1 cellular context compared by ENCODE assay signal in genomic region chr6:41734666-41735426, GRCh38.
TF ChIP-seq lines count a peak whose summit lies in the region.

No MANE protein-coding gene starts in this region.

TF ChIP-seq in HepG2, 621 proteins besides CTCF, POLR2A, EP300 and RAD21 (continues in another document):
- TF ChIP-seq ZKSCAN1 (IDR thresholded peaks at IDR 0.05; ENCODE audit: low read length) (no peak), KDM2A (CRISPR knock-in tag; IDR thresholded peaks at IDR 0.05; ENCODE audit: borderline replicate concordance, low read depth) (peak; percentile 76; the same call in 1 of the 2 replicates), ZNF251 (CRISPR knock-in tag; IDR thresholded peaks at IDR 0.05) (no peak), ZZZ3 (CRISPR knock-in tag; IDR thresholded peaks at IDR 0.05; ENCODE audit: borderline replicate concordance) (no peak), AHR (CRISPR knock-in tag; IDR thresholded peaks at IDR 0.05) (no peak), JDP2 (CRISPR knock-in tag; IDR thresholded peaks at IDR 0.05; ENCODE audit: borderline replicate concordance) (no peak), ZNF720 (CRISPR knock-in tag; IDR thresholded peaks at IDR 0.05) (no peak), NFE2L1 (CRISPR knock-in tag; IDR thresholded peaks at IDR 0.05; ENCODE audit: borderline replicate concordance) (no peak), PHF21A (CRISPR knock-in tag; IDR thresholded peaks at IDR 0.05) (no peak), ZNF335 (CRISPR knock-in tag; IDR thresholded peaks at IDR 0.05) (no peak), ARID2 (CRISPR knock-in tag; IDR thresholded peaks at IDR 0.05; ENCODE audit: borderline replicate concordance) (no peak), GMEB1 (CRISPR knock-in tag; IDR thresholded peaks at IDR 0.05; ENCODE audit: borderline replicate concordance) (no peak), ETS1 (CRISPR knock-in tag; IDR thresholded peaks at IDR 0.05) (no peak), PHB2 (IDR thresholded peaks at IDR 0.05; ENCODE audit: partially characterized antibody) (no peak), KDM3A (CRISPR knock-in tag; IDR thresholded peaks at IDR 0.05; ENCODE audit: low read depth) (no peak), U2AF1 (optimal IDR thresholded peaks at IDR 0.05; ENCODE audit: low read depth, low read length) (no peak), RCOR2 (CRISPR knock-in tag; IDR thresholded peaks at IDR 0.05) (no peak), TP53 (CRISPR knock-in tag; conservative IDR thresholded peaks at IDR 0.05) (no peak), MYC (CRISPR knock-in tag; IDR thresholded peaks at IDR 0.05; ENCODE audit: borderline replicate concordance) (peak; percentile 24; the same call in 1 of the 2 replicates), ZNF281 (CRISPR knock-in tag; IDR thresholded peaks at IDR 0.05; ENCODE audit: borderline replicate concordance) (peak; percentile 26; the same call in 1 of the 2 replicates), CREB1 (IDR thresholded peaks at IDR 0.05) (no peak), CREB1 (CRISPR knock-in tag; IDR thresholded peaks at IDR 0.05) (no peak), HNRNPUL1 (IDR thresholded peaks at IDR 0.05; ENCODE audit: low read depth, low read length) (no peak), ZNF572 (CRISPR knock-in tag; IDR thresholded peaks at IDR 0.05) (no peak), ZNF747 (CRISPR knock-in tag; IDR thresholded peaks at IDR 0.05; ENCODE audit: borderline replicate concordance) (0 out of 2 replicates have a peak, but pooled peaks have one; percentile 3), ZNF598 (CRISPR knock-in tag; IDR thresholded peaks at IDR 0.05; ENCODE audit: borderline replicate concordance) (no peak), NFAT5 (CRISPR knock-in tag; IDR thresholded peaks at IDR 0.05) (no peak), KLF16 (CRISPR knock-in tag; IDR thresholded peaks at IDR 0.05) (no peak), ZBTB20 (CRISPR knock-in tag; IDR thresholded peaks at IDR 0.05; ENCODE audit: borderline replicate concordance, low read depth) (no peak), GTF3A (CRISPR knock-in tag; conservative IDR thresholded peaks at IDR 0.05) (no peak), ZNF850 (CRISPR knock-in tag; conservative IDR thresholded peaks at IDR 0.05) (no peak), ZSCAN20 (CRISPR knock-in tag; IDR thresholded peaks at IDR 0.05; ENCODE audit: borderline replicate concordance) (no peak), ZFY (CRISPR knock-in tag; IDR thresholded peaks at IDR 0.05) (no peak; the same call in 1 of the 2 replicates), MXI1 (IDR thresholded peaks at IDR 0.05; ENCODE audit: borderline replicate concordance, low read depth, low read length) (no peak), THYN1 (CRISPR knock-in tag; IDR thresholded peaks at IDR 0.05; ENCODE audit: borderline replicate concordance, low read depth) (no peak), ZNF337 (CRISPR knock-in tag; IDR thresholded peaks at IDR 0.05; ENCODE audit: borderline replicate concordance, low read depth) (no peak), ATF3 (CRISPR knock-in tag; IDR thresholded peaks at IDR 0.05) (no peak), PPARG (CRISPR knock-in tag; conservative IDR thresholded peaks at IDR 0.05) (0 out of 2 replicates have a peak, but pooled peaks have one; percentile 15), ZNF619 (CRISPR knock-in tag; IDR thresholded peaks at IDR 0.05) (no peak), NR1H2 (CRISPR knock-in tag; IDR thresholded peaks at IDR 0.05; ENCODE audit: borderline replicate concordance, low read depth) (no peak), CAMTA2 (CRISPR knock-in tag; IDR thresholded peaks at IDR 0.05; ENCODE audit: borderline replicate concordance) (no peak), NBN (conservative IDR thresholded peaks at IDR 0.05) (no peak), ZNF841 (CRISPR knock-in tag; IDR thresholded peaks at IDR 0.05; ENCODE audit: borderline replicate concordance) (no peak), DNMT1 (CRISPR knock-in tag; IDR thresholded peaks at IDR 0.05) (no peak), ZC3H13 (CRISPR knock-in tag; IDR thresholded peaks at IDR 0.05) (no peak), ZNF878 (CRISPR knock-in tag; IDR thresholded peaks at IDR 0.05) (no peak), ZFP36L1 (CRISPR knock-in tag; IDR thresholded peaks at IDR 0.05) (no peak), MED1 (CRISPR knock-in tag; IDR thresholded peaks at IDR 0.05) (no peak)
- TF ChIP-seq, protein P1, sequence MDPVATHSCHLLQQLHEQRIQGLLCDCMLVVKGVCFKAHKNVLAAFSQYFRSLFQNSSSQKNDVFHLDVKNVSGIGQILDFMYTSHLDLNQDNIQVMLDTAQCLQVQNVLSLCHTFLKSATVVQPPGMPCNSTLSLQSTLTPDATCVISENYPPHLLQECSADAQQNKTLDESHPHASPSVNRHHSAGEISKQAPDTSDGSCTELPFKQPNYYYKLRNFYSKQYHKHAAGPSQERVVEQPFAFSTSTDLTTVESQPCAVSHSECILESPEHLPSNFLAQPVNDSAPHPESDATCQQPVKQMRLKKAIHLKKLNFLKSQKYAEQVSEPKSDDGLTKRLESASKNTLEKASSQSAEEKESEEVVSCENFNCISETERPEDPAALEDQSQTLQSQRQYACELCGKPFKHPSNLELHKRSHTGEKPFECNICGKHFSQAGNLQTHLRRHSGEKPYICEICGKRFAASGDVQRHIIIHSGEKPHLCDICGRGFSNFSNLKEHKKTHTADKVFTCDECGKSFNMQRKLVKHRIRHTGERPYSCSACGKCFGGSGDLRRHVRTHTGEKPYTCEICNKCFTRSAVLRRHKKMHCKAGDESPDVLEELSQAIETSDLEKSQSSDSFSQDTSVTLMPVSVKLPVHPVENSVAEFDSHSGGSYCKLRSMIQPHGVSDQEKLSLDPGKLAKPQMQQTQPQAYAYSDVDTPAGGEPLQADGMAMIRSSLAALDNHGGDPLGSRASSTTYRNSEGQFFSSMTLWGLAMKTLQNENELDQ (CRISPR knock-in tag; IDR thresholded peaks at IDR 0.05; ENCODE audit: borderline replicate concordance): no peak
- TF ChIP-seq, protein P2, sequence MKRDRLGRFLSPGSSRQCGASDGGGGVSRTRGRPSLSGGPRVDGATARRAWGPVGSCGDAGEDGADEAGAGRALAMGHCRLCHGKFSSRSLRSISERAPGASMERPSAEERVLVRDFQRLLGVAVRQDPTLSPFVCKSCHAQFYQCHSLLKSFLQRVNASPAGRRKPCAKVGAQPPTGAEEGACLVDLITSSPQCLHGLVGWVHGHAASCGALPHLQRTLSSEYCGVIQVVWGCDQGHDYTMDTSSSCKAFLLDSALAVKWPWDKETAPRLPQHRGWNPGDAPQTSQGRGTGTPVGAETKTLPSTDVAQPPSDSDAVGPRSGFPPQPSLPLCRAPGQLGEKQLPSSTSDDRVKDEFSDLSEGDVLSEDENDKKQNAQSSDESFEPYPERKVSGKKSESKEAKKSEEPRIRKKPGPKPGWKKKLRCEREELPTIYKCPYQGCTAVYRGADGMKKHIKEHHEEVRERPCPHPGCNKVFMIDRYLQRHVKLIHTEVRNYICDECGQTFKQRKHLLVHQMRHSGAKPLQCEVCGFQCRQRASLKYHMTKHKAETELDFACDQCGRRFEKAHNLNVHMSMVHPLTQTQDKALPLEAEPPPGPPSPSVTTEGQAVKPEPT (CRISPR knock-in tag; IDR thresholded peaks at IDR 0.05; ENCODE audit: low read depth): no peak
- TF ChIP-seq, protein P3, sequence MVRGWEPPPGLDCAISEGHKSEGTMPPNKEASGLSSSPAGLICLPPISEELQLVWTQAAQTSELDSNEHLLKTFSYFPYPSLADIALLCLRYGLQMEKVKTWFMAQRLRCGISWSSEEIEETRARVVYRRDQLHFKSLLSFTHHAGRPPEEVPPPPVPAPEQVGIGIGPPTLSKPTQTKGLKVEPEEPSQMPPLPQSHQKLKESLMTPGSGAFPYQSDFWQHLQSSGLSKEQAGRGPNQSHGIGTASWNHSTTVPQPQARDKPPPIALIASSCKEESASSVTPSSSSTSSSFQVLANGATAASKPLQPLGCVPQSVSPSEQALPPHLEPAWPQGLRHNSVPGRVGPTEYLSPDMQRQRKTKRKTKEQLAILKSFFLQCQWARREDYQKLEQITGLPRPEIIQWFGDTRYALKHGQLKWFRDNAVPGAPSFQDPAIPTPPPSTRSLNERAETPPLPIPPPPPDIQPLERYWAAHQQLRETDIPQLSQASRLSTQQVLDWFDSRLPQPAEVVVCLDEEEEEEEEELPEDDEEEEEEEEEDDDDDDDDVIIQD (CRISPR knock-in tag; IDR thresholded peaks at IDR 0.05; ENCODE audit: low read depth): no peak
- TF ChIP-seq, protein P4, sequence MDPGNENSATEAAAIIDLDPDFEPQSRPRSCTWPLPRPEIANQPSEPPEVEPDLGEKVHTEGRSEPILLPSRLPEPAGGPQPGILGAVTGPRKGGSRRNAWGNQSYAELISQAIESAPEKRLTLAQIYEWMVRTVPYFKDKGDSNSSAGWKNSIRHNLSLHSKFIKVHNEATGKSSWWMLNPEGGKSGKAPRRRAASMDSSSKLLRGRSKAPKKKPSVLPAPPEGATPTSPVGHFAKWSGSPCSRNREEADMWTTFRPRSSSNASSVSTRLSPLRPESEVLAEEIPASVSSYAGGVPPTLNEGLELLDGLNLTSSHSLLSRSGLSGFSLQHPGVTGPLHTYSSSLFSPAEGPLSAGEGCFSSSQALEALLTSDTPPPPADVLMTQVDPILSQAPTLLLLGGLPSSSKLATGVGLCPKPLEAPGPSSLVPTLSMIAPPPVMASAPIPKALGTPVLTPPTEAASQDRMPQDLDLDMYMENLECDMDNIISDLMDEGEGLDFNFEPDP (CRISPR knock-in tag; conservative IDR thresholded peaks at IDR 0.05): no peak
